14 cellular contexts compared by ENCODE assay signal in the genomic region with DNA sequence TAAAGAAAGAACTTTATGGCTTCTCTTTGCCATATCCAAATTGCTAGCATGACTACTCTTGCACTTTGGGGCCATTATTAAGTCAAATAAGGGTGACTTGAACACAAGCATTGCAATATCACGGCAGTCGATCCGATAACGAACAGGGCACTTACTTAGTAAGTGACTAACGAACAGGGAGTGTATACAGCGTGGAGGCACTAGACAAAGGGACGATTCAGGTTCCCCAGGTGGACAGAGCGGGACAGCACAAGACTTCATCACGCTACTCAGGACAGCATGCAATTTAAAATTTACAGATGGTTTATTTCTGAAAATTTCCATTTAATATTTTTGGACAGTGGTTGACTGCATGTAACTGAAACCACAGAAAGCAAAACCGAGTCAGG. TPM values are rescaled to one million over a fixed set of nuclear protein-coding genes. Genes with fewer than 3 reads are reported as not detected.
DNase-seq lines count a peak whose midpoint lies in the region; ATAC-seq, FAIRE-seq and TF ChIP-seq lines count a peak whose summit lies in the region.
"Had no signal": no experiment of that assay in that cellular context is flagged by ENCODE, and none has a peak within 500 bp of the region (broad histone marks: within the 10 kb centered on the region; RNA-seq: fewer than 3 reads in every experiment).

No MANE protein-coding gene starts in this region.

- BruUV-seq in IMR-90 (replicated peaks; lab: Mats Ljungman, UMichigan) (no TSS peak), GM12878 (replicated peaks; lab: Mats Ljungman, UMichigan) (no TSS peak)

- no peak for FAIRE-seq in GM12878 (lab: Jason Lieb, UNC)
- FAIRE-seq: D721Med, H1 had no signal

- H4K91ac ChIP-seq in IMR-90 (ENCODE audit: insufficient read depth, low read depth, low read length), result no peak overlapping the region

- H3K4me3 ChIP-seq in IMR-90 (ENCODE audit: insufficient read depth, low read depth, low read length) (no peak overlapping the region), OCI-LY1 (ENCODE audit: low read depth, low read length, poor library complexity, severe bottlenecking) (peak overlapping the region; percentile 30), GM12878 (no peak overlapping the region)

- intact Hi-C loops in IMR-90 (cut with micrococcal nuclease), result loop anchor here (1.0 to 5.0 kb wide), 3 partner anchors 79 to 143 kb away; a partner anchor contains a TSS
- intact Hi-C loops in GM12878 (cut with micrococcal nuclease; ENCODE audit: unreplicated experiment), result loop anchor here (1.0 to 10.0 kb wide), 2 partner anchors 143 to 252 kb away; no protein-coding TSS in a partner anchor

- H3K27me3 ChIP-seq in IMR-90 (ENCODE audit: control insufficient read depth, insufficient read depth, low read length), result no peaks in the 10 kb centered on the region
- H3K27me3 ChIP-seq in OCI-LY1 (ENCODE audit: insufficient read depth, low read length), result no peaks in the 10 kb centered on the region
- no peaks in the 10 kb centered on the region for H3K27me3 ChIP-seq in GM12878 (replicated peaks in 1 of 2; ENCODE audit: control insufficient read depth in 2 of 2, insufficient read depth in 2 of 2, low read length in 1 of 2)

- H3K27ac ChIP-seq in IMR-90 (ENCODE audit: insufficient read depth, low read length) (no peak overlapping the region), OCI-LY1 (ENCODE audit: low read depth, low read length, poor library complexity, severe bottlenecking) (peak overlapping the region; percentile 53), GM12878 (ENCODE audit: control insufficient read depth, insufficient read depth) (no peak overlapping the region)

- 90% methylated on average over 6 of the region's 10 CpGs; no CpG with 5 or more reads in 1 of the 2 experiments for WGBS in IMR-90 (ENCODE audit: extremely low coverage in 2 of 2, insufficient read length in 1 of 2), 2 experiments
- WGBS in GM12878 (ENCODE audit: insufficient coverage, insufficient replicate concordance, low lambda C conversion rate, missing lambda C conversion rate), result 74% methylated on average over 10 of the region's 10 CpGs

- POLR2A ChIA-PET in IMR-90 (lab: Charles Lee; ENCODE audit: unreplicated experiment), result no interaction called here
- POLR2A ChIA-PET in GM12878 (lab: Charles Lee), result no interaction called here

- TF ChIP-seq RAD21 in IMR-90 (IDR thresholded peaks at IDR 0.05; ENCODE audit: low read length) (no peak), GM12878 (IDR thresholded peaks at IDR 0.05; ENCODE audit: insufficient read depth, low read depth, low read length) (no peak)

- H3K4me3 Mint-ChIP-seq in stimulated activated naive B cell treated with anti-CD40 and anti-IgM and Interleukin-4, amounts not matched to agents 10 μg/mL and 1 μg/mL and 100 μg/mL, for 72 hours, result no peak overlapping the region
- H3K4me3 Mint-ChIP-seq: CD14-positive monocyte, T-cell had no signal

- ATAC-seq in IMR-90 (ENCODE audit: low read depth), result no peak
- ATAC-seq in GM12878, result no peak
- ATAC-seq in stimulated activated naive B cell treated with anti-CD40 and anti-IgM and Interleukin-4, amounts not matched to agents 10 μg/mL and 1 μg/mL and 100 μg/mL, for 72 hours (replicated peaks), result no peak
- no peak for ATAC-seq in HG03439 (IDR thresholded peaks at IDR 0.05; ENCODE audit: unreplicated experiment)
- no peak for ATAC-seq in GM21381 (IDR thresholded peaks at IDR 0.05; ENCODE audit: unreplicated experiment)

- 0 out of 2 replicates have a peak, but pooled peaks cover 4% of the 10 kb centered on the region for H3F3A ChIP-seq in OCI-LY1 (ENCODE audit: insufficient read depth, low read length)

- no peak overlapping the region for H2AK5ac ChIP-seq in IMR-90 (ENCODE audit: low read depth, low read length)

- H3K79me1 ChIP-seq in IMR-90 (ENCODE audit: low read depth in 1 of 2, low read length in 2 of 2), result peaks cover 8 to 21% of the 10 kb centered on the region in 2 experiments

- H3K79me2 ChIP-seq in OCI-LY1 (ENCODE audit: insufficient read depth, low read length) (0 out of 2 replicates have a peak, but pooled peaks cover 3% of the 10 kb centered on the region), GM12878 (ENCODE audit: control insufficient read depth, insufficient read depth, low read length) (peaks cover 12% of the 10 kb centered on the region)

- peak overlapping the region; percentile 37 for H3K27ac Mint-ChIP-seq in stimulated activated naive B cell treated with anti-CD40 and anti-IgM and Interleukin-4, amounts not matched to agents 10 μg/mL and 1 μg/mL and 100 μg/mL, for 72 hours
- H3K27ac Mint-ChIP-seq: IgD-negative memory B cell, T-cell had no signal

- no peak overlapping the region for H2BK15ac ChIP-seq in IMR-90 (ENCODE audit: low read depth, low read length)

- H2BK120ac ChIP-seq in IMR-90 (ENCODE audit: low read depth, low read length), result no peak overlapping the region

- in situ Hi-C loops in IMR-90 (cut with MboI; ENCODE audit: low sequenced_read_pairs) (no loop called here), GM12878 (cut with MboI) (loop anchor here (5.0 kb wide), 1 partner anchor 144 kb away; no protein-coding TSS in a partner anchor)

- no peak overlapping the region for H3K4ac ChIP-seq in IMR-90 (ENCODE audit: low read depth, low read length)

- H2BK5ac ChIP-seq in IMR-90 (ENCODE audit: low read depth, low read length, poor library complexity, severe bottlenecking), result no peak overlapping the region

- H3K56ac ChIP-seq in IMR-90 (ENCODE audit: extremely low read depth, insufficient read depth, low read length), result no peak overlapping the region

- H4K20me1 ChIP-seq in IMR-90 (ENCODE audit: insufficient read depth, low read length) (no peaks in the 10 kb centered on the region), OCI-LY1 (ENCODE audit: insufficient read depth, low read length) (no peaks in the 10 kb centered on the region), GM12878 (ENCODE audit: control insufficient read depth, insufficient read depth) (no peaks in the 10 kb centered on the region)

- H3K9ac ChIP-seq in IMR-90 (ENCODE audit: low read depth, low read length) (no peak overlapping the region), OCI-LY1 (ENCODE audit: low read length) (peak overlapping the region; percentile 49), GM12878 (ENCODE audit: control insufficient read depth, insufficient read depth, low read length) (no peak overlapping the region)

- dilution Hi-C loops in IMR-90 (cut with HindIII; ENCODE audit: low sequenced_read_pairs, unreplicated experiment), result no loop called here

- no peak for TF ChIP-seq CTCF in IMR-90 (conservative IDR thresholded peaks at IDR 0.05; ENCODE audit: low read depth, low read length)
- TF ChIP-seq CTCF in OCI-LY1 (IDR thresholded peaks at IDR 0.05; ENCODE audit: low read length), result no peak
- TF ChIP-seq CTCF in GM12878 (IDR thresholded peaks at IDR 0.05 in 2 of 3, conservative IDR thresholded peaks at IDR 0.05 in 1 of 3; ENCODE audit: control insufficient read depth in 2 of 3, extremely low read depth in 1 of 3, insufficient read depth in 1 of 3, low read depth in 3 of 3, low read length in 3 of 3), result no peak

- H3K36me3 ChIP-seq in IMR-90 (ENCODE audit: control insufficient read depth, insufficient read depth, low read length) (peaks cover 9% of the 10 kb centered on the region; the same call in 1 of the 2 replicates), OCI-LY1 (ENCODE audit: insufficient read depth, low read length) (peaks cover 15% of the 10 kb centered on the region; the same call in 1 of the 2 replicates), GM12878 (ENCODE audit: control insufficient read depth in 2 of 2, insufficient read depth in 2 of 2, low read length in 1 of 2) (peaks cover 0 to 3% of the 10 kb centered on the region in 2 experiments; a peak in 1 of 4 replicates)

- 0 out of 2 replicates have a peak, but pooled peaks cover 3% of the 10 kb centered on the region for H3K9me1 ChIP-seq in IMR-90 (ENCODE audit: insufficient read depth, low read length)

- no peak overlapping the region for H3K18ac ChIP-seq in IMR-90 (ENCODE audit: low read depth, low read length)

- H3K9me2 ChIP-seq in OCI-LY1 (ENCODE audit: low read depth, low read length), result no peaks in the 10 kb centered on the region

- TF ChIP-seq POLR2A in IMR-90 (IDR thresholded peaks at IDR 0.05; ENCODE audit: low read depth, low read length), result no peak
- TF ChIP-seq POLR2A in GM12878 (IDR thresholded peaks at IDR 0.05; ENCODE audit: low read depth, low read length), result no peak

- RAD21 ChIA-PET in GM12878 (lab: Charles Lee; ENCODE audit: unreplicated experiment), result no interaction called here

- H3K4me1 Mint-ChIP-seq in stimulated activated naive B cell treated with anti-CD40 and anti-IgM and Interleukin-4, amounts not matched to agents 10 μg/mL and 1 μg/mL and 100 μg/mL, for 72 hours, result peaks cover 4 to 6% of the 10 kb centered on the region in 2 donors

- no peak overlapping the region for H4K8ac ChIP-seq in IMR-90 (ENCODE audit: low read depth in 2 of 2, low read length in 2 of 2)

- H2AFZ ChIP-seq in IMR-90 (replicated peaks; ENCODE audit: low read length, poor library complexity) (no peak overlapping the region), OCI-LY1 (ENCODE audit: low read length) (no peak overlapping the region), GM12878 (ENCODE audit: control insufficient read depth, low read depth, low read length) (no peak overlapping the region)

- H3K23ac ChIP-seq in IMR-90 (ENCODE audit: low read depth, low read length), result no peak overlapping the region

- H3K27me3 Mint-ChIP-seq in stimulated activated naive B cell treated with anti-CD40 and anti-IgM and Interleukin-4, amounts not matched to agents 10 μg/mL and 1 μg/mL and 100 μg/mL, for 72 hours, result no peaks in the 10 kb centered on the region
- H3K27me3 Mint-ChIP-seq: IgD-negative memory B cell, T-cell had no signal

- H3K4me1 ChIP-seq in IMR-90 (ENCODE audit: control insufficient read depth, insufficient read depth, low read length) (0 out of 2 replicates have a peak, but pooled peaks cover 2% of the 10 kb centered on the region), OCI-LY1 (ENCODE audit: insufficient read depth, low read length, severe bottlenecking) (peaks cover 44% of the 10 kb centered on the region), GM12878 (ENCODE audit: control insufficient read depth, insufficient read depth, low read length) (peaks cover 12% of the 10 kb centered on the region)

- DNase-seq in IMR-90 (no peak), GM12878 (ENCODE audit: low read depth, low spot score) (no peak), middle frontal gyrus (ENCODE audit: extremely low spot score, low spot score) (no peak)
- DNase-seq in stimulated activated naive B cell treated with anti-CD40 and anti-IgM and Interleukin-4, amounts not matched to agents 10 μg/mL and 1 μg/mL and 100 μg/mL, for 72 hours, result no peak
- no peak for DNase-seq in stimulated activated CD8-positive, alpha-beta memory T cell treated with anti-CD3 and anti-CD28 coated beads, Interleukin-4, amount 100 ng/mL, for 48 hours
- DNase-seq: NCI-H1436 treated with DMSO at 0.1 percent for 48 hours had no signal

- no peak overlapping the region for H4K5ac ChIP-seq in IMR-90 (ENCODE audit: low read depth, low read length)

- H2BK20ac ChIP-seq in IMR-90 (ENCODE audit: low read depth, low read length), result no peak overlapping the region

- SMC1A ChIA-PET in GM12878 (lab: Charles Lee; ENCODE audit: uncharacterized antibody, unreplicated experiment), result interaction anchor here (1.7 to 3.5 kb wide), 2 partner anchors 38 to 143 kb away, joined by 7 to 19 read pairs; no protein-coding TSS in a partner anchor

- H2AK9ac ChIP-seq in IMR-90 (replicated peaks; ENCODE audit: low read depth, low read length, poor library complexity), result peak overlapping the region; percentile 13

- CTCF ChIA-PET in IMR-90 (lab: Yijun Ruan, JAX), result no interaction called here
- CTCF ChIA-PET in GM12878 (lab: Yijun Ruan, JAX), result interaction anchor here (9.3 kb wide), 1 partner anchor 37 kb away, joined by 87 read pairs; no protein-coding TSS in a partner anchor

- TF ChIP-seq EP300 in GM12878 (IDR thresholded peaks at IDR 0.05; ENCODE audit: borderline replicate concordance in 1 of 2, control insufficient read depth in 1 of 2, low read depth in 2 of 2, low read length in 2 of 2), result no peak

- H3K9me3 Mint-ChIP-seq in stimulated activated naive B cell treated with anti-CD40 and anti-IgM and Interleukin-4, amounts not matched to agents 10 μg/mL and 1 μg/mL and 100 μg/mL, for 72 hours, result no peaks in the 10 kb centered on the region
- H3K9me3 Mint-ChIP-seq: IgD-negative memory B cell, T-cell had no signal

- H3K14ac ChIP-seq in IMR-90 (replicated peaks; ENCODE audit: low read depth, low read length), result no peak overlapping the region

- H3K9me3 ChIP-seq in IMR-90 (ENCODE audit: control insufficient read depth, insufficient read depth, low read length) (no peaks in the 10 kb centered on the region), OCI-LY1 (ENCODE audit: low read length) (no peaks in the 10 kb centered on the region), GM12878 (replicated peaks; ENCODE audit: control insufficient read depth, insufficient read depth, low read length) (no peaks in the 10 kb centered on the region)

- H3K36me3 Mint-ChIP-seq in stimulated activated naive B cell treated with anti-CD40 and anti-IgM and Interleukin-4, amounts not matched to agents 10 μg/mL and 1 μg/mL and 100 μg/mL, for 72 hours, result peaks cover 0 to 5% of the 10 kb centered on the region in 2 donors
- H3K36me3 Mint-ChIP-seq: IgD-negative memory B cell, T-cell had no signal

- H3K4me2 ChIP-seq in IMR-90 (ENCODE audit: low read depth, low read length), result no peak overlapping the region
- peak overlapping the region; percentile 80 for H3K4me2 ChIP-seq in OCI-LY1 (ENCODE audit: low read length)
- H3K4me2 ChIP-seq in GM12878 (ENCODE audit: control insufficient read depth, insufficient read depth), result 0 out of 2 replicates have a peak overlapping the region, but pooled peaks have one; percentile 22

RNA-seq across cellular contexts. Expression of a gene that starts 5.4 kb away (rescaled TPM):
- total RNA-seq in IMR-90 (2012; rRNA removed), result 23.8 and 34.2 TPM in 2 replicates
- 31.8 and 32.0 TPM in 2 replicates for polyA plus RNA-seq in IMR-90 (2012; rRNA removed)
- 18.3 and 34.6 TPM in 2 replicates for polyA plus RNA-seq in IMR-90 (2012; cell fraction: cytosol; rRNA removed)
- polyA plus RNA-seq in IMR-90 (2012; cell fraction: nucleus; rRNA removed; ENCODE audit: low replicate concordance), result 10.8 and 29.0 TPM in 2 replicates
- total RNA-seq in GM12878 (2013; cell fraction: nucleolus; rRNA removed), result 19.1 and 27.2 TPM in 2 replicates
- total RNA-seq in GM12878 (2014; rRNA removed), result 75.6 and 81.1 TPM in 2 replicates
- 64.2 and 68.6 TPM in 2 replicates for total RNA-seq in GM12878 (2014; rRNA removed; fragmentation: Illumina TruSeq; extraction: Trizol)
- total RNA-seq in GM12878 (2021), result 61.7 and 65.5 TPM in 2 replicates
- 51.3 TPM for polyA plus RNA-seq in GM12878 (2011; ENCODE audit: low read depth)
- 80.5 and 82.2 TPM in 2 replicates for polyA plus RNA-seq in GM12878 (2011; rRNA removed)
- 52.2 and 60.4 TPM in 2 replicates for polyA plus RNA-seq in GM12878 (2011; cell fraction: cytosol; rRNA removed)
- 41.3 and 41.4 TPM in 2 replicates for polyA plus RNA-seq in GM12878 (2011; cell fraction: nucleus; rRNA removed)
- 43.9 and 44.2 TPM in 2 replicates for polyA plus RNA-seq in GM12878 (2012)
- 64.4 and 69.9 TPM in 2 replicates for polyA plus RNA-seq in GM12878 (2014; fragmentation: Illumina TruSeq; extraction: Trizol)
- 10 to 100 TPM; 23.7 to 43.3 TPM for polyA plus RNA-seq in GM12878 (2014; fragmentation: Nextera tagmentation; extraction: Ambion mirVana)
- polyA plus RNA-seq in GM12878 (2014; rRNA removed), result 69.6 and 72.6 TPM in 2 replicates
- 10 to 100 TPM; 64.8 to 73.2 TPM for polyA plus RNA-seq in GM12878 (2016; fragmentation: Nextera tagmentation; extraction: Ambion mirVana)
- 15.8 and 23.9 TPM in 2 replicates for polyA minus RNA-seq in GM12878 (2011; rRNA and poly(A)+ RNA removed)
- polyA minus RNA-seq in GM12878 (2011; cell fraction: cytosol; rRNA and poly(A)+ RNA removed), result 7.1 and 9.4 TPM in 2 replicates
- 8.7 and 15.4 TPM in 2 replicates for polyA minus RNA-seq in GM12878 (2011; cell fraction: nucleus; rRNA and poly(A)+ RNA removed)

RNA-seq across cellular contexts. Expression of a gene that starts 18.1 kb away (rescaled TPM):
- 43.9 and 44.3 TPM in 2 replicates for total RNA-seq in IMR-90 (2012; rRNA removed)
- 78.6 and 88.5 TPM in 2 replicates for polyA plus RNA-seq in IMR-90 (2012; rRNA removed)
- polyA plus RNA-seq in IMR-90 (2012; cell fraction: cytosol; rRNA removed), result 47.5 and 98.1 TPM in 2 replicates
- 93.3 and 237 TPM in 2 replicates for polyA plus RNA-seq in IMR-90 (2012; cell fraction: nucleus; rRNA removed; ENCODE audit: low replicate concordance)
- total RNA-seq in GM12878 (2013; cell fraction: nucleolus; rRNA removed), result 15.9 and 20.7 TPM in 2 replicates
- total RNA-seq in GM12878 (2014; rRNA removed), result 94.0 and 107 TPM in 2 replicates
- 28.8 and 30.1 TPM in 2 replicates for total RNA-seq in GM12878 (2014; rRNA removed; fragmentation: Illumina TruSeq; extraction: Trizol)
- total RNA-seq in GM12878 (2021), result 77.0 and 79.6 TPM in 2 replicates
- polyA plus RNA-seq in GM12878 (2011; ENCODE audit: low read depth), result 23.2 TPM
- 21.9 and 41.5 TPM in 2 replicates for polyA plus RNA-seq in GM12878 (2011; rRNA removed)
- polyA plus RNA-seq in GM12878 (2011; cell fraction: cytosol; rRNA removed), result 72.1 and 103 TPM in 2 replicates
- polyA plus RNA-seq in GM12878 (2011; cell fraction: nucleus; rRNA removed), result 115 and 123 TPM in 2 replicates
- 46.2 and 62.6 TPM in 2 replicates for polyA plus RNA-seq in GM12878 (2012)
- polyA plus RNA-seq in GM12878 (2014; fragmentation: Illumina TruSeq; extraction: Trizol), result 15.5 and 47.7 TPM in 2 replicates
- 1 to 10 TPM; 2.7 to 5.9 TPM for polyA plus RNA-seq in GM12878 (2014; fragmentation: Nextera tagmentation; extraction: Ambion mirVana)
- polyA plus RNA-seq in GM12878 (2014; rRNA removed), result 110 and 131 TPM in 2 replicates
- 100 to 1,000 TPM; 116 to 129 TPM for polyA plus RNA-seq in GM12878 (2016; fragmentation: Nextera tagmentation; extraction: Ambion mirVana)
- polyA minus RNA-seq in GM12878 (2011; rRNA and poly(A)+ RNA removed), result 25.5 and 47.7 TPM in 2 replicates
- 26.0 and 26.1 TPM in 2 replicates for polyA minus RNA-seq in GM12878 (2011; cell fraction: cytosol; rRNA and poly(A)+ RNA removed)
- polyA minus RNA-seq in GM12878 (2011; cell fraction: nucleus; rRNA and poly(A)+ RNA removed), result 16.3 and 23.5 TPM in 2 replicates

RNA-seq across cellular contexts. Expression of a gene that starts 27.7 kb away (rescaled TPM):
- total RNA-seq in IMR-90 (2012; rRNA removed) (28.3 and 31.7 TPM in 2 replicates), GM12878 (2014; rRNA removed) (46.8 and 51.6 TPM in 2 replicates), GM12878 (2014; rRNA removed; fragmentation: Illumina TruSeq; extraction: Trizol) (24.2 and 27.6 TPM in 2 replicates), GM12878 (2021) (41.7 and 47.5 TPM in 2 replicates)
- polyA plus RNA-seq in IMR-90 (2012; rRNA removed) (39.9 and 44.5 TPM in 2 replicates), GM12878 (2011; rRNA removed) (14.5 and 23.8 TPM in 2 replicates), GM12878 (2014; fragmentation: Illumina TruSeq; extraction: Trizol) (23.6 and 34.0 TPM in 2 replicates), GM12878 (2014; fragmentation: Nextera tagmentation; extraction: Ambion mirVana) (1 to 10 TPM; 4.2 to 10.0 TPM), GM12878 (2014; rRNA removed) (50.2 and 50.8 TPM in 2 replicates), GM12878 (2016; fragmentation: Nextera tagmentation; extraction: Ambion mirVana) (10 to 100 TPM; 72.2 to 93.7 TPM)
- polyA plus RNA-seq in IMR-90 (2012; cell fraction: cytosol; rRNA removed), result 35.1 and 46.3 TPM in 2 replicates
- polyA plus RNA-seq in IMR-90 (2012; cell fraction: nucleus; rRNA removed; ENCODE audit: low replicate concordance), result 56.9 and 85.3 TPM in 2 replicates
- 22.6 and 31.0 TPM in 2 replicates for total RNA-seq in GM12878 (2013; cell fraction: nucleolus; rRNA removed)
- polyA plus RNA-seq in GM12878 (2011; ENCODE audit: low read depth), result 11.5 TPM
- 35.5 and 41.5 TPM in 2 replicates for polyA plus RNA-seq in GM12878 (2011; cell fraction: cytosol; rRNA removed)
- 46.5 and 47.9 TPM in 2 replicates for polyA plus RNA-seq in GM12878 (2011; cell fraction: nucleus; rRNA removed)
- polyA plus RNA-seq in GM12878 (2012), result 21.1 and 26.8 TPM in 2 replicates
- polyA minus RNA-seq in GM12878 (2011; rRNA and poly(A)+ RNA removed), result 10.7 and 20.4 TPM in 2 replicates
- polyA minus RNA-seq in GM12878 (2011; cell fraction: cytosol; rRNA and poly(A)+ RNA removed), result 10.0 and 10.7 TPM in 2 replicates
- 7.7 and 12.5 TPM in 2 replicates for polyA minus RNA-seq in GM12878 (2011; cell fraction: nucleus; rRNA and poly(A)+ RNA removed)

RNA-seq across cellular contexts. Expression of a gene that starts 29.6 kb away (rescaled TPM):
- 40.7 and 44.4 TPM in 2 replicates for total RNA-seq in IMR-90 (2012; rRNA removed)
- 19.5 and 22.9 TPM in 2 replicates for polyA plus RNA-seq in IMR-90 (2012; rRNA removed)
- 5.5 and 9.2 TPM in 2 replicates for polyA plus RNA-seq in IMR-90 (2012; cell fraction: cytosol; rRNA removed)
- 9.4 and 25.4 TPM in 2 replicates for polyA plus RNA-seq in IMR-90 (2012; cell fraction: nucleus; rRNA removed; ENCODE audit: low replicate concordance)
- total RNA-seq in GM12878 (2013; cell fraction: nucleolus; rRNA removed), result 28.4 and 30.8 TPM in 2 replicates
- 31.3 and 31.8 TPM in 2 replicates for total RNA-seq in GM12878 (2014; rRNA removed)
- 44.2 and 47.9 TPM in 2 replicates for total RNA-seq in GM12878 (2014; rRNA removed; fragmentation: Illumina TruSeq; extraction: Trizol)
- 46.2 and 46.6 TPM in 2 replicates for total RNA-seq in GM12878 (2021)
- 17.7 TPM for polyA plus RNA-seq in GM12878 (2011; ENCODE audit: low read depth)
- polyA plus RNA-seq in GM12878 (2011; rRNA removed), result 23.5 and 25.7 TPM in 2 replicates
- polyA plus RNA-seq in GM12878 (2011; cell fraction: cytosol; rRNA removed), result 15.8 and 16.9 TPM in 2 replicates
- 24.1 and 27.3 TPM in 2 replicates for polyA plus RNA-seq in GM12878 (2011; cell fraction: nucleus; rRNA removed)
- 26.6 and 26.9 TPM in 2 replicates for polyA plus RNA-seq in GM12878 (2012)
- polyA plus RNA-seq in GM12878 (2014; fragmentation: Illumina TruSeq; extraction: Trizol), result 56.4 and 63.3 TPM in 2 replicates
- 10 to 100 TPM; 20.1 to 24.8 TPM for polyA plus RNA-seq in GM12878 (2014; fragmentation: Nextera tagmentation; extraction: Ambion mirVana)
- polyA plus RNA-seq in GM12878 (2014; rRNA removed), result 30.8 and 33.4 TPM in 2 replicates
- polyA plus RNA-seq in GM12878 (2016; fragmentation: Nextera tagmentation; extraction: Ambion mirVana), result 10 to 100 TPM; 57.7 to 63.6 TPM
- 16.8 and 18.0 TPM in 2 replicates for polyA minus RNA-seq in GM12878 (2011; rRNA and poly(A)+ RNA removed)
- 13.8 and 16.6 TPM in 2 replicates for polyA minus RNA-seq in GM12878 (2011; cell fraction: cytosol; rRNA and poly(A)+ RNA removed)
- polyA minus RNA-seq in GM12878 (2011; cell fraction: nucleus; rRNA and poly(A)+ RNA removed), result 8.3 and 14.5 TPM in 2 replicates

RNA-seq across cellular contexts. Expression of a gene that starts 52.4 kb away (rescaled TPM):
- total RNA-seq in IMR-90 (2012; rRNA removed), result 31.9 and 33.5 TPM in 2 replicates
- polyA plus RNA-seq in IMR-90 (2012; rRNA removed), result 25.3 and 30.6 TPM in 2 replicates
- polyA plus RNA-seq in IMR-90 (2012; cell fraction: cytosol; rRNA removed), result 15.7 and 28.3 TPM in 2 replicates
- polyA plus RNA-seq in IMR-90 (2012; cell fraction: nucleus; rRNA removed; ENCODE audit: low replicate concordance), result 17.3 and 23.9 TPM in 2 replicates
- total RNA-seq in GM12878 (2013; cell fraction: nucleolus; rRNA removed), result 49.0 and 49.4 TPM in 2 replicates
- total RNA-seq in GM12878 (2014; rRNA removed), result 34.2 and 35.9 TPM in 2 replicates
- 29.4 and 34.0 TPM in 2 replicates for total RNA-seq in GM12878 (2014; rRNA removed; fragmentation: Illumina TruSeq; extraction: Trizol)
- 29.4 and 33.1 TPM in 2 replicates for total RNA-seq in GM12878 (2021)
- 32.9 TPM for polyA plus RNA-seq in GM12878 (2011; ENCODE audit: low read depth)
- polyA plus RNA-seq in GM12878 (2011; rRNA removed), result 30.6 and 35.5 TPM in 2 replicates
- 35.9 and 40.0 TPM in 2 replicates for polyA plus RNA-seq in GM12878 (2011; cell fraction: cytosol; rRNA removed)
- polyA plus RNA-seq in GM12878 (2011; cell fraction: nucleus; rRNA removed), result 21.1 and 28.7 TPM in 2 replicates
- polyA plus RNA-seq in GM12878 (2012), result 32.2 and 51.7 TPM in 2 replicates
- 28.0 and 34.2 TPM in 2 replicates for polyA plus RNA-seq in GM12878 (2014; fragmentation: Illumina TruSeq; extraction: Trizol)
- 100 to 1,000 TPM in 1 of 2 experiments, 10 to 100 TPM in 1; 75.9 to 127 TPM for polyA plus RNA-seq in GM12878 (2014; fragmentation: Nextera tagmentation; extraction: Ambion mirVana)
- polyA plus RNA-seq in GM12878 (2014; rRNA removed), result 32.1 and 37.3 TPM in 2 replicates
- 10 to 100 TPM; 40.1 to 40.5 TPM for polyA plus RNA-seq in GM12878 (2016; fragmentation: Nextera tagmentation; extraction: Ambion mirVana)
- 25.5 and 28.4 TPM in 2 replicates for polyA minus RNA-seq in GM12878 (2011; rRNA and poly(A)+ RNA removed)
- polyA minus RNA-seq in GM12878 (2011; cell fraction: cytosol; rRNA and poly(A)+ RNA removed), result 6.3 and 8.2 TPM in 2 replicates
- polyA minus RNA-seq in GM12878 (2011; cell fraction: nucleus; rRNA and poly(A)+ RNA removed), result 8.8 and 12.3 TPM in 2 replicates
